In genomic region chr1:12594966-12595838, GRCh38 we compare ENCODE assay signal across 8 cellular contexts. TPM values are rescaled to one million over a fixed set of nuclear protein-coding genes. Genes with fewer than 3 reads are reported as not detected.
DNase-seq lines count a peak whose midpoint lies in the region; ATAC-seq, FAIRE-seq and TF ChIP-seq lines count a peak whose summit lies in the region.

No MANE protein-coding gene starts in this region.

- H4K5ac ChIP-seq in mesendoderm (ENCODE audit: low read length): no peak overlapping the region

- ATAC-seq in activated B cell treated with CpG ODN at 0.5 μM for 24 hours (ENCODE audit: low read depth): peak; percentile 69

- H3K4me3 ChIP-seq in endothelial cell of umbilical vein (replicated peaks in 1 of 3; ENCODE audit: insufficient read depth in 1 of 3, low read depth in 1 of 3, low read length in 3 of 3) (no peak overlapping the region), mesendoderm (ENCODE audit: low read length) (peak overlapping the region; percentile 2), subcutaneous abdominal adipose tissue (ENCODE audit: low read depth in 1 of 5, low read length in 5 of 5) (peak overlapping the region in 4 of 5 donors; percentile 27 to 57 (median 43))

- H2BK120ac ChIP-seq in mesendoderm (ENCODE audit: low read depth, low read length): no peak overlapping the region

- H3K79me2 ChIP-seq in endothelial cell of umbilical vein (ENCODE audit: control insufficient read depth, insufficient read depth, low read length) (no peaks in the 10 kb centered on the region), mesendoderm (ENCODE audit: control insufficient read depth, insufficient read depth, low read length) (no peaks in the 10 kb centered on the region)

- H3K79me1 ChIP-seq in mesendoderm (ENCODE audit: low read length): no peaks in the 10 kb centered on the region

- H2AFZ ChIP-seq in endothelial cell of umbilical vein (ENCODE audit: low read depth, low read length): no peak overlapping the region

- no peak overlapping the region for H2AK5ac ChIP-seq in mesendoderm (ENCODE audit: low read length)

- FAIRE-seq in endothelial cell of umbilical vein (lab: Jason Lieb, UNC): no peak

- H3K18ac ChIP-seq in mesendoderm (ENCODE audit: low read length): peak overlapping the region; percentile 34

- dilution Hi-C loops in endothelial cell of umbilical vein (cut with MboI; ENCODE audit: extremely low pct_ligation_motif_present, low sequenced_read_pairs): no loop called here

- H3K9me1 ChIP-seq in endothelial cell of umbilical vein (replicated peaks; ENCODE audit: control insufficient read depth, extremely low read depth, insufficient read depth, low read length): no peaks in the 10 kb centered on the region

- H3K36me3 ChIP-seq in endothelial cell of umbilical vein (ENCODE audit: control insufficient read depth in 2 of 2, extremely low read depth in 1 of 2, insufficient read depth in 2 of 2, low read length in 2 of 2) (peaks cover 0 to 7% of the 10 kb centered on the region in 2 experiments), mesendoderm (ENCODE audit: control insufficient read depth, insufficient read depth, low read length) (no peaks in the 10 kb centered on the region), subcutaneous abdominal adipose tissue (ENCODE audit: control insufficient read depth in 5 of 5, insufficient read depth in 5 of 5, low read length in 5 of 5) (peaks cover 0 to 23% (median 10%) of the 10 kb centered on the region in 5 donors)

- H3K9me3 ChIP-seq in endothelial cell of umbilical vein (replicated peaks; ENCODE audit: control insufficient read depth, insufficient read depth, low read length): no peaks in the 10 kb centered on the region
- no peaks in the 10 kb centered on the region for H3K9me3 ChIP-seq in subcutaneous abdominal adipose tissue (ENCODE audit: control insufficient read depth in 5 of 5, low read length in 5 of 5)

- POLR2A ChIA-PET in activated B cell treated with CpG ODN at 0.5 μM for 24 hours (lab: Charles Lee): interaction anchor here (0.7 kb wide), 1 partner anchor 153 kb away, joined by 3 read pairs; no protein-coding TSS in a partner anchor
- POLR2A ChIA-PET in endothelial cell of umbilical vein (lab: Charles Lee): interaction anchor here (1.3 to 1.6 kb wide), 3 partner anchors 23 to 161 kb away, joined by 4 to 9 read pairs (median 4); partner anchors contain the start of gene DHRS3

- H3K4ac ChIP-seq in mesendoderm (ENCODE audit: low read depth, low read length): no peak overlapping the region

- CTCF ChIA-PET in activated B cell treated with CpG ODN at 0.5 μM for 24 hours (lab: Charles Lee): no interaction called here
- CTCF ChIA-PET in endothelial cell of umbilical vein (lab: Charles Lee): interaction anchor here (0.8 to 2.0 kb wide), 14 partner anchors 9 to 280 kb away, joined by 3 to 16 read pairs (median 4); partner anchors contain the start of gene DHRS3

- H3K4me1 Mint-ChIP-seq in activated B cell treated with CpG ODN at 0.5 μM for 24 hours: peaks cover 13% of the 10 kb centered on the region

- no peak overlapping the region for H2BK5ac ChIP-seq in mesendoderm (ENCODE audit: low read length)

- intact Hi-C loops in activated B cell treated with CpG ODN at 0.5 μM for 24 hours (cut with micrococcal nuclease): no loop called here
- intact Hi-C loops in endothelial cell of umbilical vein (cut with micrococcal nuclease): loop anchor here (5.0 kb wide), 1 partner anchor 53 kb away; no protein-coding TSS in a partner anchor

- TF ChIP-seq CTCF in activated B cell treated with CpG ODN at 0.5 μM for 24 hours (IDR thresholded peaks at IDR 0.05) (no peak), endothelial cell of umbilical vein (IDR thresholded peaks at IDR 0.05; ENCODE audit: extremely low read depth in 1 of 2, insufficient read depth in 1 of 2, low read depth in 1 of 2, low read length in 2 of 2) (no peak)

- H3K27me3 Mint-ChIP-seq in activated B cell treated with CpG ODN at 0.5 μM for 24 hours: peaks cover 21% of the 10 kb centered on the region

- BruUV-seq in endothelial cell of umbilical vein (replicated peaks; lab: Mats Ljungman, UMichigan): no TSS peak

- WGBS in mesendoderm (ENCODE audit: extremely low coverage, insufficient coverage, low lambda C conversion rate): no CpG with 5 or more reads among the region's 48 CpGs

- H3K27me3 ChIP-seq in endothelial cell of umbilical vein (ENCODE audit: control insufficient read depth in 2 of 2, insufficient read depth in 2 of 2, low read length in 2 of 2) (no peaks in the 10 kb centered on the region), mesendoderm (ENCODE audit: insufficient read depth, low read length, poor library complexity) (no peaks in the 10 kb centered on the region), subcutaneous abdominal adipose tissue (ENCODE audit: control insufficient read depth in 5 of 5, insufficient read depth in 4 of 5, low read length in 5 of 5) (no peaks in the 10 kb centered on the region)

- H3K4me1 ChIP-seq in endothelial cell of umbilical vein (ENCODE audit: control insufficient read depth, extremely low read depth, insufficient read depth, low read length): peaks cover 28% of the 10 kb centered on the region
- H3K4me1 ChIP-seq in mesendoderm (ENCODE audit: control insufficient read depth, low read depth, low read length): no peaks in the 10 kb centered on the region
- H3K4me1 ChIP-seq in subcutaneous abdominal adipose tissue (ENCODE audit: control insufficient read depth in 5 of 5, insufficient read depth in 5 of 5, low read length in 5 of 5): peaks cover 40 to 98% (median 95%) of the 10 kb centered on the region in 5 donors

- peak overlapping the region; percentile 78 for H3K4me3 Mint-ChIP-seq in activated B cell treated with CpG ODN at 0.5 μM for 24 hours

- no peaks in the 10 kb centered on the region for H3K36me3 Mint-ChIP-seq in activated B cell treated with CpG ODN at 0.5 μM for 24 hours (ENCODE audit: low read depth)

- no peaks in the 10 kb centered on the region for H3K9me3 Mint-ChIP-seq in activated B cell treated with CpG ODN at 0.5 μM for 24 hours

- H3K23ac ChIP-seq in mesendoderm (ENCODE audit: low read length): no peak overlapping the region

- DNase-seq in NCI-H2081 (lab: John Stamatoyannopoulos, UW) (peak; percentile 17 to 45), NCI-H2081 treated with DMSO at 0.1 percent for 48 hours (lab: John Stamatoyannopoulos, UW) (no peak), activated B cell treated with CpG ODN at 0.5 μM for 24 hours (peak; percentile 22), endothelial cell of umbilical vein (ENCODE audit: low read depth, low spot score) (peak; percentile 41), mesendoderm (peak; percentile 65), DMS153 (lab: John Stamatoyannopoulos, UW) (no peak), inferior parietal cortex (ENCODE audit: extremely low spot score) (no peak)

- H3K4me2 ChIP-seq in endothelial cell of umbilical vein (ENCODE audit: insufficient read depth, low read length): peak overlapping the region; percentile 9
- peak overlapping the region; percentile 70 for H3K4me2 ChIP-seq in mesendoderm (ENCODE audit: low read length)

- no peak overlapping the region for H4K8ac ChIP-seq in mesendoderm (ENCODE audit: low read depth, low read length)

- peak overlapping the region; percentile 59 for H3K56ac ChIP-seq in mesendoderm (ENCODE audit: low read length)

- TF ChIP-seq POLR2A in endothelial cell of umbilical vein (IDR thresholded peaks at IDR 0.05; ENCODE audit: low read depth, low read length): no peak

- H3K27ac ChIP-seq in endothelial cell of umbilical vein (ENCODE audit: insufficient read depth, low read depth, low read length) (peak overlapping the region; percentile 51), mesendoderm (ENCODE audit: low read depth, low read length) (no peak overlapping the region), subcutaneous abdominal adipose tissue (ENCODE audit: low read depth, low read length) (peak overlapping the region; percentile 95)

- H3K9ac ChIP-seq in endothelial cell of umbilical vein (replicated peaks; ENCODE audit: extremely low read depth, insufficient read depth, low read length): peak overlapping the region; percentile 36
- peak overlapping the region; percentile 61 for H3K9ac ChIP-seq in mesendoderm (ENCODE audit: low read length)
- peak overlapping the region in 3 of 5 donors; percentile 3 to 64 (median 54) for H3K9ac ChIP-seq in subcutaneous abdominal adipose tissue (ENCODE audit: low read length in 5 of 5)

- no peak overlapping the region for H3K27ac Mint-ChIP-seq in activated B cell treated with CpG ODN at 0.5 μM for 24 hours

- H2BK15ac ChIP-seq in mesendoderm (replicated peaks; ENCODE audit: low read depth): no peak overlapping the region

- no peaks in the 10 kb centered on the region for H4K20me1 ChIP-seq in endothelial cell of umbilical vein (replicated peaks; ENCODE audit: control insufficient read depth, extremely low read depth, insufficient read depth, low read length)

TF ChIP-seq in endothelial cell of umbilical vein, 7 proteins besides CTCF, POLR2A, EP300 and RAD21 (continues in another document):
- no peak for TF ChIP-seq EZH2 (IDR thresholded peaks at IDR 0.05; ENCODE audit: borderline replicate concordance, low read depth, low read length, severe bottlenecking)
- no peak for TF ChIP-seq POLR2AphosphoS5 (IDR thresholded peaks at IDR 0.05; ENCODE audit: insufficient read depth, low read depth, low read length)
- TF ChIP-seq GATA2 (IDR thresholded peaks at IDR 0.05; ENCODE audit: insufficient read depth, insufficient read length, low read depth, low read length): no peak

RNA-seq across cellular contexts. Expression of gene DHRS3, which starts 22.8 kb away (rescaled TPM):
- total RNA-seq in activated B cell treated with CpG ODN at 0.5 μM for 24 hours (0.39 and 1.8 TPM in 2 replicates), endothelial cell of umbilical vein (54.3 and 75.2 TPM in 2 replicates)
- polyA plus RNA-seq in endothelial cell of umbilical vein: 54.3 and 58.4 TPM in 2 replicates
- 46.7 and 47.7 TPM in 2 replicates for polyA plus RNA-seq in endothelial cell of umbilical vein (2011; cell fraction: cytosol; rRNA removed)
- 44.6 and 46.9 TPM in 2 replicates for polyA plus RNA-seq in endothelial cell of umbilical vein (2011; cell fraction: nucleus; rRNA removed)
- polyA plus RNA-seq in endothelial cell of umbilical vein (2012): 24.6 and 33.9 TPM in 2 replicates
- polyA minus RNA-seq in endothelial cell of umbilical vein: 90.9 and 98.3 TPM in 2 replicates
- 8.9 TPM for polyA minus RNA-seq in endothelial cell of umbilical vein (2011; cell fraction: cytosol; rRNA and poly(A)+ RNA removed)
- 24.9 and 25.2 TPM in 2 replicates for polyA minus RNA-seq in endothelial cell of umbilical vein (2011; cell fraction: nucleus; rRNA and poly(A)+ RNA removed)
- 2.5 TPM for polyA plus RNA-seq in mesendoderm (2013, experiment 1 of 2)
- 2.8 TPM for polyA plus RNA-seq in mesendoderm (2013, experiment 2 of 2)

RNA-seq across cellular contexts. Expression of gene AADACL4, which starts 48.7 kb away (rescaled TPM):
- not detected in 2 replicates for total RNA-seq in activated B cell treated with CpG ODN at 0.5 μM for 24 hours
- not detected in 2 replicates for total RNA-seq in endothelial cell of umbilical vein
- polyA plus RNA-seq in endothelial cell of umbilical vein: not detected in 2 replicates
- polyA plus RNA-seq in endothelial cell of umbilical vein (2011; cell fraction: cytosol; rRNA removed): not detected in 2 replicates
- polyA plus RNA-seq in endothelial cell of umbilical vein (2011; cell fraction: nucleus; rRNA removed): not detected in 2 replicates
- not detected in 2 replicates for polyA plus RNA-seq in endothelial cell of umbilical vein (2012)
- not detected in 2 replicates for polyA minus RNA-seq in endothelial cell of umbilical vein
- polyA minus RNA-seq in endothelial cell of umbilical vein (2011; cell fraction: cytosol; rRNA and poly(A)+ RNA removed): not detected
- polyA minus RNA-seq in endothelial cell of umbilical vein (2011; cell fraction: nucleus; rRNA and poly(A)+ RNA removed): not detected in 2 replicates
- polyA plus RNA-seq in mesendoderm (2013, experiment 1 of 2): not detected
- not detected for polyA plus RNA-seq in mesendoderm (2013, experiment 2 of 2)

Comparison
In these comparisons a context has a peak if more than half of its experiments do, and no peak if none do; other contexts are left out.
1. DNase-seq: peak in NCI-H2081 (2 of 2), activated B cell treated with CpG ODN at 0.5 μM for 24 hours (single experiment), endothelial cell of umbilical vein (single experiment) and mesendoderm (single experiment); none in NCI-H2081 treated with DMSO at 0.1 percent for 48 hours (single experiment), DMS153 (single experiment) and inferior parietal cortex (single experiment).
2. H3K4me3 ChIP-seq: peak in mesendoderm (single experiment) and subcutaneous abdominal adipose tissue (4 of 5); none in endothelial cell of umbilical vein (0 of 3).
3. RNA of gene DHRS3, which starts 22.8 kb away (total RNA-seq): 54.3 to 75.2 TPM in endothelial cell of umbilical vein; 0.39 to 1.8 TPM in activated B cell treated with CpG ODN at 0.5 μM for 24 hours; every median in the first group is over 10 times any median in the second.
4. Peak in every context shown above with its lines, with median percentiles within 50 percentile points of each other: H3K9ac ChIP-seq.